Comparison of ENCODE assay signal across 8 cellular contexts in the genomic region with DNA sequence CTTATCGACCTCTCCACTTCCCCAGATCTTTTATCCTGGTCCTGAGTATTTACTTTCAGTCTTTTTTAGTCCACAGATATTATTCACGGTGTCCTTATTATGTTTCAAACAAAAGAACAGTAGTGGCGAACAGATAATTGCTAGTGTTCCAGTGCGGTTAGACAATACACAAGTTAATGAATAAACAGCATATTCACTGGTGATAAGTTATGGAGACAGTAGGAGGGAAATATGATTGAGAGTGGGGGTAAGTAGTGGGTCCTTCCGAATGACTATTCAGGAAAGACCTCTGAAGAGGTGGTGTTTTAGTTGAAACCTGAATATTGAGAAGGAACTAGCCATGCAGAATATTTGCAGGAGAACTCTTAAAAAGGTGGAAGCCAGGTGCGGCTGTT. TPM values are rescaled to one million over a fixed set of nuclear protein-coding genes. Genes with fewer than 3 reads are reported as not detected.
DNase-seq lines count a peak whose midpoint lies in the region; ATAC-seq, FAIRE-seq and TF ChIP-seq lines count a peak whose summit lies in the region.

No MANE protein-coding gene starts in this region.

- H3K27ac Mint-ChIP-seq in neural crest cell (ENCODE audit: unreplicated experiment): peak overlapping the region; percentile 94

- H3K4me1 Mint-ChIP-seq in neural crest cell: peaks cover 22% of the 10 kb centered on the region

- peaks cover 6% of the 10 kb centered on the region for H3K27me3 Mint-ChIP-seq in neural crest cell (ENCODE audit: low read depth)

- ATAC-seq in HG03469 (IDR thresholded peaks at IDR 0.05; ENCODE audit: unreplicated experiment): no peak

- no peak for TF ChIP-seq CTCF in neural crest cell (conservative IDR thresholded peaks at IDR 0.05)

- H3K36me3 Mint-ChIP-seq in neural crest cell (ENCODE audit: low read depth): no peaks in the 10 kb centered on the region

- no peak for FAIRE-seq in HTR-8/SVneo (lab: Jason Lieb, UNC)

- DNase-seq in NCI-H1105 treated with DMSO at 0.1 percent for 48 hours (lab: John Stamatoyannopoulos, UW): peak; percentile 52
- DNase-seq in NCI-H1105 (lab: John Stamatoyannopoulos, UW): no peak
- peak; percentile 27 to 63 for DNase-seq in NCI-H187 (lab: John Stamatoyannopoulos, UW)
- DNase-seq in dermis blood vessel endothelial cell: peak; percentile 6
- DNase-seq in neural crest cell (ENCODE audit: low read depth, low spot score): no peak
- no peak for DNase-seq in HTR-8/SVneo (ENCODE audit: insufficient read length, low spot score)
- DNase-seq in iPS-NIHi11 (ENCODE audit: low spot score): no peak

- H3K4me3 Mint-ChIP-seq in neural crest cell: peak overlapping the region; percentile 95

- no peaks in the 10 kb centered on the region for H3K9me3 Mint-ChIP-seq in neural crest cell

RNA-seq across cellular contexts. Expression of a gene that starts 0.7 kb away (rescaled TPM):
- total RNA-seq in dermis blood vessel endothelial cell (12.0 and 13.4 TPM in 2 replicates), neural crest cell (19.4 and 19.7 TPM in 2 replicates)

Comparison
In these comparisons a context has a peak if more than half of its experiments do, and no peak if none do; other contexts are left out.
1. DNase-seq: peak in NCI-H1105 treated with DMSO at 0.1 percent for 48 hours (single experiment), NCI-H187 (2 of 2) and dermis blood vessel endothelial cell (single experiment); none in NCI-H1105 (single experiment), neural crest cell (single experiment), HTR-8/SVneo (single experiment) and iPS-NIHi11 (single experiment).